26 cellular contexts compared by ENCODE assay signal in the genomic region with DNA sequence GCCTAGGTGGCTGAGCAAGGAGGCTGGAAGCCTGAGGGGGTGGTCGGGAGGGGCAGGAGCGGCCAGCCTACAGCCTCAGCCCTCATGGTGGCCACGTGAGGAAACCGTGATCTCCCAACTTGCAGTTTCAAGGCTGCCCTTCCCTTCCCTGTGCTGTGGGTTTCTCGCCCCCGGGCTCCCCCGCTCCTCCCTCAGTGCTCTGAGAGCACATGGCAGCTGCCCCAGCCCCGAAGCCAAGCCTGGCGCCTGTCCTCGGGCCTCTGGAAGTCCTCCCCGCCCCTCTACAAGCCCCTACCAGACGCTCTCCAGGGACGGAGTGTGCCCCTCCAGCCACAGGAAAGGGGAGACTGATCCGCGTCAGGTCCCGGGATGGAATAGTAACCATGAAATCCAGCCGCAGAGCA.
"Had no signal": no experiment of that assay in that cellular context is flagged by ENCODE, and none has a peak within 500 bp of the region (broad histone marks: within the 10 kb centered on the region; RNA-seq: fewer than 3 reads in every experiment).

No MANE protein-coding gene starts in this region.

- ATAC-seq: activated CD8-positive, alpha-beta T cell treated with anti-CD3 and anti-CD28 coated beads, Interleukin-2, amount 10 ng/mL, durations not matched to agents 7 days and 5 days; left lobe of liver; naive thymus-derived CD8-positive, alpha-beta T cell; pancreas; sciatic nerve; SK-N-SH treated with all-trans-retinoic acid at 6 μM for 48 hours had no signal

- DNase-seq: activated CD4-positive, alpha-beta T cell treated with anti-CD3 and anti-CD28 coated beads for 1 hour; activated CD4-positive, alpha-beta T cell treated with anti-CD3 and anti-CD28 coated beads, Interleukin-2, amount 50 U/mL, for 1 hour; activated CD8-positive, alpha-beta T cell treated with anti-CD3 and anti-CD28 coated beads, Interleukin-2, amount 10 ng/mL, durations not matched to agents 7 days and 5 days; activated effector memory CD4-positive, alpha-beta T cell treated with Interleukin-2 at 50 U/mL for 16 hours; activated naive CD4-positive, alpha-beta T cell treated with anti-CD3 and anti-CD28 coated beads for 36 hours; activated naive CD8-positive, alpha-beta T cell treated with anti-CD3 and anti-CD28 coated beads, Interleukin-2, amount 10 ng/mL, durations not matched to agents 7 days and 5 days; activated T-cell treated with anti-CD3 and anti-CD28 coated beads, Interleukin-2, amount 50 U/mL, for 48 hours; amniotic stem cell; cerebellar nuclear complex; heart right ventricle; kidney; naive thymus-derived CD8-positive, alpha-beta T cell; pancreas; stimulated activated CD4-positive, alpha-beta T cell treated with anti-CD3 and anti-CD28 coated beads, Interleukin-2, amount 100 ng/mL, for 48 hours; stimulated activated CD8-positive, alpha-beta memory T cell treated with anti-CD3 and anti-CD28 coated beads, Interleukin-4, amount 100 ng/mL, for 48 hours; stimulated activated naive CD4-positive, alpha-beta T cell; testis; WERI-Rb-1 had no signal

- H3K4me1 ChIP-seq: breast epithelium, pancreas had no signal

- H3K9me3 Mint-ChIP-seq: activated naive CD4-positive, alpha-beta T cell treated with anti-CD3 and anti-CD28 coated beads for 36 hours; activated naive CD8-positive, alpha-beta T cell treated with anti-CD3 and anti-CD28 coated beads, Interleukin-2, amount 10 ng/mL, durations not matched to agents 7 days and 5 days; mesothelial cell of epicardium; naive thymus-derived CD8-positive, alpha-beta T cell; type B pancreatic cell had no signal

- H3K27me3 Mint-ChIP-seq: activated naive CD8-positive, alpha-beta T cell treated with anti-CD3 and anti-CD28 coated beads, Interleukin-2, amount 10 ng/mL, durations not matched to agents 7 days and 5 days; naive thymus-derived CD8-positive, alpha-beta T cell; type B pancreatic cell had no signal

- H3K4me3 ChIP-seq: breast epithelium, heart right ventricle, pancreas, smooth muscle cell, testis had no signal

- H3K27ac ChIP-seq: breast epithelium, neutrophil, pancreas, testis, WERI-Rb-1 had no signal

- H3K4me3 Mint-ChIP-seq: activated CD8-positive, alpha-beta T cell treated with anti-CD3 and anti-CD28 coated beads, Interleukin-2, amount 10 ng/mL, durations not matched to agents 7 days and 5 days; activated naive CD4-positive, alpha-beta T cell treated with anti-CD3 and anti-CD28 coated beads for 36 hours; activated naive CD8-positive, alpha-beta T cell treated with anti-CD3 and anti-CD28 coated beads, Interleukin-2, amount 10 ng/mL, durations not matched to agents 7 days and 5 days; mesothelial cell of epicardium; naive thymus-derived CD8-positive, alpha-beta T cell; type B pancreatic cell had no signal

- H3K27me3 ChIP-seq: breast epithelium, heart right ventricle, pancreas, testis had no signal

- H3K9me3 ChIP-seq: breast epithelium, heart right ventricle, neutrophil, pancreas, testis had no signal

- H3K27ac Mint-ChIP-seq: activated CD8-positive, alpha-beta T cell treated with anti-CD3 and anti-CD28 coated beads, Interleukin-2, amount 10 ng/mL, durations not matched to agents 7 days and 5 days; activated naive CD4-positive, alpha-beta T cell treated with anti-CD3 and anti-CD28 coated beads for 36 hours; mesothelial cell of epicardium; type B pancreatic cell had no signal
